In the genomic region with DNA sequence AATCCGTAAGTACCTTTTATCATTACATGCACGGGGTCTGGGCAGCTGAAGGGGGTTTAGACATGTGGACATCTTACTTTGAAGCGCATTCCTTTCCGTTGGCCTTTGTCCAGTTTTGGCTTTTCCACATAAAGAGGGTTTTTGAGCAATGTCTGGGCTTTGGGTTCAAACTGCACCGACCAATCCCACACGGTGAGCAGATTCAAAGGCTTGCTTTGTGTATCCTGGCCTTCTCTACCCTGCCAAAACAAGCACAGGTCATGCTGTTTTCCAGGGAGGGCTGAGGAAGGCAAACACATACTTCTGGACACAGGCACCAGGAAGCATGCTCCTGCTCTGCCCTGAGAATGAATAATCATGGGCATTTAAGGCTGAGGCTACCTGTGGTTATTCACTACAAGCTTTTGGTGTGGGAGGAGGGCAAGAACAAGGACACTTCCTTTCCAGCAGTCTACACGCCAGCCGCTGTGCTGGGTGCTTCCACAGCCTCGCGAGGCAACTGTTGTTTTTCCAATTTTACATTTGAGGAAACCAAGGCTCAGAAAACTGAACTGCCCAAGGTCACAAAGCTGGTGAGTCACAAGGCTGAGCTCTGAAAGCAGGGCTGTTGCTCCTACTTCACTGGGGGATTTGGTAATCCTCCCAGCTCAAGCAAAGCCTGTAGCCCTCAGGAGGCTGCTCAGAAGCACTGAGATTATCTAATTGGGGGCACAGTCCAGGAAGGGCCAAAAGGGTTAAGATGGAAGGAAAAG, we compare ENCODE assay signal across 7 cellular contexts. TPM values are rescaled to one million over a fixed set of nuclear protein-coding genes. Genes with fewer than 3 reads are reported as not detected.
DNase-seq lines count a peak whose midpoint lies in the region; ATAC-seq and TF ChIP-seq lines count a peak whose summit lies in the region.

No MANE protein-coding gene starts in this region.

- H3K4me1 Mint-ChIP-seq in immature natural killer cell: peaks cover 50 to 57% of the 10 kb centered on the region in 2 donors

- no peak overlapping the region for H4K5ac ChIP-seq in IMR-90 (ENCODE audit: low read depth, low read length)

- H3K36me3 Mint-ChIP-seq in immature natural killer cell: peaks cover 17 to 50% (median 23%) of the 10 kb centered on the region in 3 donors

- intact Hi-C loops in IMR-90 (cut with micrococcal nuclease): loop anchor here (5.0 kb wide), 6 partner anchors 78 to 1188 kb away; a partner anchor contains a TSS

- dilution Hi-C loops in IMR-90 (cut with HindIII; ENCODE audit: low sequenced_read_pairs, unreplicated experiment): no loop called here

- H3K4me2 ChIP-seq in IMR-90 (ENCODE audit: low read depth, low read length): no peak overlapping the region

- peak overlapping the region; percentile 29 to 89 (median 78) for H3K27ac Mint-ChIP-seq in immature natural killer cell

- no TSS peak for BruUV-seq in IMR-90 (replicated peaks; lab: Mats Ljungman, UMichigan)

- H3K4me3 Mint-ChIP-seq in immature natural killer cell: no peak overlapping the region

- H2BK120ac ChIP-seq in IMR-90 (ENCODE audit: low read depth, low read length): no peak overlapping the region

- H3K18ac ChIP-seq in IMR-90 (ENCODE audit: low read depth, low read length): no peak overlapping the region

- TF ChIP-seq POLR2A in IMR-90 (IDR thresholded peaks at IDR 0.05; ENCODE audit: low read depth, low read length): no peak

- 0 out of 2 replicates have a peak, but pooled peaks cover 11% of the 10 kb centered on the region for H4K20me1 ChIP-seq in IMR-90 (ENCODE audit: insufficient read depth, low read length)

- peaks cover 17% of the 10 kb centered on the region for H3K36me3 ChIP-seq in IMR-90 (ENCODE audit: control insufficient read depth, insufficient read depth, low read length)

- H3K9me1 ChIP-seq in IMR-90 (ENCODE audit: insufficient read depth, low read length): peaks cover 7% of the 10 kb centered on the region

- H2BK20ac ChIP-seq in IMR-90 (ENCODE audit: low read depth, low read length): no peak overlapping the region

- no peak overlapping the region for H3K23ac ChIP-seq in IMR-90 (ENCODE audit: low read depth, low read length)

- H2AK9ac ChIP-seq in IMR-90 (replicated peaks; ENCODE audit: low read depth, low read length, poor library complexity): peak overlapping the region; percentile 47

- ATAC-seq in IMR-90 (ENCODE audit: low read depth) (peak; percentile 81), HG02763 (IDR thresholded peaks at IDR 0.05; ENCODE audit: unreplicated experiment) (no peak)

- H3K14ac ChIP-seq in IMR-90 (replicated peaks; ENCODE audit: low read depth, low read length): 0 out of 2 replicates have a peak overlapping the region, but pooled peaks have one; percentile 7

- peaks cover 0 to 5% (median 0%) of the 10 kb centered on the region in 3 donors for H3K27me3 Mint-ChIP-seq in immature natural killer cell (ENCODE audit: low read depth in 3 of 3)

- H2BK15ac ChIP-seq in IMR-90 (ENCODE audit: low read depth, low read length): no peak overlapping the region

- no peak for TF ChIP-seq RAD21 in IMR-90 (IDR thresholded peaks at IDR 0.05; ENCODE audit: low read length)

- H3K4me1 ChIP-seq in IMR-90 (ENCODE audit: control insufficient read depth, insufficient read depth, low read length): peaks cover 9% of the 10 kb centered on the region

- TF ChIP-seq CTCF in IMR-90 (conservative IDR thresholded peaks at IDR 0.05; ENCODE audit: low read depth, low read length): no peak

- in situ Hi-C loops in IMR-90 (cut with MboI; ENCODE audit: low sequenced_read_pairs): no loop called here

- H3K4me3 ChIP-seq in IMR-90 (ENCODE audit: insufficient read depth, low read depth, low read length): no peak overlapping the region

- H3K9me3 Mint-ChIP-seq in immature natural killer cell: no peaks in the 10 kb centered on the region

- no peak overlapping the region for H3K9ac ChIP-seq in IMR-90 (ENCODE audit: low read depth, low read length)

- no peak overlapping the region for H2AK5ac ChIP-seq in IMR-90 (ENCODE audit: low read depth, low read length)

- CTCF ChIA-PET in IMR-90 (lab: Yijun Ruan, JAX): interaction anchor here (1.8 to 3.1 kb wide), 2 partner anchors 95 to 356 kb away, joined by 8 to 25 read pairs; no protein-coding TSS in a partner anchor

- no peak overlapping the region for H3K56ac ChIP-seq in IMR-90 (ENCODE audit: extremely low read depth, insufficient read depth, low read length)

- POLR2A ChIA-PET in IMR-90 (lab: Charles Lee; ENCODE audit: unreplicated experiment): no interaction called here

- 90% methylated on average over 2 of the region's 10 CpGs; no CpG with 5 or more reads in 1 of the 2 experiments for WGBS in IMR-90 (ENCODE audit: extremely low coverage in 2 of 2, insufficient read length in 1 of 2), 2 experiments

- H3K79me1 ChIP-seq in IMR-90 (ENCODE audit: low read depth in 1 of 2, low read length in 2 of 2): 0 out of 4 replicates have a peak, but pooled peaks cover 0 to 4% of the 10 kb centered on the region in 2 experiments

- H3K27me3 ChIP-seq in IMR-90 (ENCODE audit: control insufficient read depth, insufficient read depth, low read length): no peaks in the 10 kb centered on the region

- H3K27ac ChIP-seq in IMR-90 (ENCODE audit: insufficient read depth, low read length) (peak overlapping the region; percentile 3; the same call in 1 of the 2 replicates), angular gyrus (ENCODE audit: low read depth, low read length) (peak overlapping the region; percentile 69), substantia nigra (ENCODE audit: low read depth, low read length, poor library complexity, severe bottlenecking) (peak overlapping the region; percentile 16)

- H2BK5ac ChIP-seq in IMR-90 (ENCODE audit: low read depth, low read length, poor library complexity, severe bottlenecking): no peak overlapping the region

- no peak overlapping the region for H4K91ac ChIP-seq in IMR-90 (ENCODE audit: insufficient read depth, low read depth, low read length)

- no peak overlapping the region for H3K4ac ChIP-seq in IMR-90 (ENCODE audit: low read depth, low read length)

- DNase-seq in IMR-90 (peak; percentile 69), immature natural killer cell (no peak), substantia nigra (lab: John Stamatoyannopoulos, UW) (peak in 14 of 49 donors; percentile 9 to 40 (median 20)), occipital lobe (lab: John Stamatoyannopoulos, UW) (no peak), inferior parietal cortex (ENCODE audit: extremely low spot score) (no peak)

- H2AFZ ChIP-seq in IMR-90 (replicated peaks; ENCODE audit: low read length, poor library complexity): no peak overlapping the region

- no peaks in the 10 kb centered on the region for H3K9me3 ChIP-seq in IMR-90 (ENCODE audit: control insufficient read depth, insufficient read depth, low read length)

- H4K8ac ChIP-seq in IMR-90 (ENCODE audit: low read depth in 2 of 2, low read length in 2 of 2): no peak overlapping the region

TF ChIP-seq in IMR-90, 13 proteins besides CTCF, POLR2A, EP300 and RAD21:
- no peak for TF ChIP-seq SMC3 (IDR thresholded peaks at IDR 0.05; ENCODE audit: low read depth, low read length)
- TF ChIP-seq CHD1 (IDR thresholded peaks at IDR 0.05; ENCODE audit: low read depth, low read length): no peak
- TF ChIP-seq, protein P1, sequence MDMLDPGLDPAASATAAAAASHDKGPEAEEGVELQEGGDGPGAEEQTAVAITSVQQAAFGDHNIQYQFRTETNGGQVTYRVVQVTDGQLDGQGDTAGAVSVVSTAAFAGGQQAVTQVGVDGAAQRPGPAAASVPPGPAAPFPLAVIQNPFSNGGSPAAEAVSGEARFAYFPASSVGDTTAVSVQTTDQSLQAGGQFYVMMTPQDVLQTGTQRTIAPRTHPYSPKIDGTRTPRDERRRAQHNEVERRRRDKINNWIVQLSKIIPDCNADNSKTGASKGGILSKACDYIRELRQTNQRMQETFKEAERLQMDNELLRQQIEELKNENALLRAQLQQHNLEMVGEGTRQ (IDR thresholded peaks at IDR 0.05; ENCODE audit: low read depth, low read length): no peak
- no peak for TF ChIP-seq MXI1 (IDR thresholded peaks at IDR 0.05; ENCODE audit: borderline replicate concordance, low read depth, low read length)
- no peak for TF ChIP-seq MAZ (IDR thresholded peaks at IDR 0.05; ENCODE audit: borderline replicate concordance, low read depth, low read length)
- TF ChIP-seq, protein P2, sequence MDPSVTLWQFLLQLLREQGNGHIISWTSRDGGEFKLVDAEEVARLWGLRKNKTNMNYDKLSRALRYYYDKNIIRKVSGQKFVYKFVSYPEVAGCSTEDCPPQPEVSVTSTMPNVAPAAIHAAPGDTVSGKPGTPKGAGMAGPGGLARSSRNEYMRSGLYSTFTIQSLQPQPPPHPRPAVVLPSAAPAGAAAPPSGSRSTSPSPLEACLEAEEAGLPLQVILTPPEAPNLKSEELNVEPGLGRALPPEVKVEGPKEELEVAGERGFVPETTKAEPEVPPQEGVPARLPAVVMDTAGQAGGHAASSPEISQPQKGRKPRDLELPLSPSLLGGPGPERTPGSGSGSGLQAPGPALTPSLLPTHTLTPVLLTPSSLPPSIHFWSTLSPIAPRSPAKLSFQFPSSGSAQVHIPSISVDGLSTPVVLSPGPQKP (IDR thresholded peaks at IDR 0.05; ENCODE audit: borderline replicate concordance, low read depth, low read length): no peak
- TF ChIP-seq RFX5 (IDR thresholded peaks at IDR 0.05; ENCODE audit: low read depth, low read length): no peak
- peak; percentile 47 for TF ChIP-seq CEBPB (IDR thresholded peaks at IDR 0.05; ENCODE audit: low read depth, low read length)
- TF ChIP-seq FOS (IDR thresholded peaks at IDR 0.05; ENCODE audit: low read depth, low read length): 0 out of 2 replicates have a peak, but pooled peaks have one; percentile 33
- no peak for TF ChIP-seq MAFK (IDR thresholded peaks at IDR 0.05; ENCODE audit: low read depth, low read length)
- peak; percentile 13 for TF ChIP-seq RCOR1 (IDR thresholded peaks at IDR 0.05; ENCODE audit: insufficient replicate concordance, low read length)
- TF ChIP-seq BHLHE40 (IDR thresholded peaks at IDR 0.05; ENCODE audit: low read depth, low read length): no peak
- TF ChIP-seq NFE2L2 (IDR thresholded peaks at IDR 0.05; ENCODE audit: low read depth, low read length): no peak

RNA-seq across cellular contexts. Expression of a gene that starts 59.8 kb away (rescaled TPM):
- total RNA-seq in IMR-90 (2012; rRNA removed): 38.2 and 59.7 TPM in 2 replicates
- 32.9 and 41.3 TPM in 2 replicates for polyA plus RNA-seq in IMR-90 (2012; rRNA removed)
- 13.1 and 45.1 TPM in 2 replicates for polyA plus RNA-seq in IMR-90 (2012; cell fraction: cytosol; rRNA removed)
- polyA plus RNA-seq in IMR-90 (2012; cell fraction: nucleus; rRNA removed; ENCODE audit: low replicate concordance): 29.5 and 36.1 TPM in 2 replicates
- 100 to 1,000 TPM; 109 to 128 (median 125) TPM for polyA plus RNA-seq in immature natural killer cell
- 69.7 TPM for total RNA-seq in occipital lobe

Comparison
In these comparisons a context has a peak if more than half of its experiments do, and no peak if none do; other contexts are left out.
1. H3K27ac ChIP-seq: peak in every context shown above with its lines; median percentile 69 in angular gyrus; 16 in substantia nigra; 3 in IMR-90.